In the genomic region with DNA sequence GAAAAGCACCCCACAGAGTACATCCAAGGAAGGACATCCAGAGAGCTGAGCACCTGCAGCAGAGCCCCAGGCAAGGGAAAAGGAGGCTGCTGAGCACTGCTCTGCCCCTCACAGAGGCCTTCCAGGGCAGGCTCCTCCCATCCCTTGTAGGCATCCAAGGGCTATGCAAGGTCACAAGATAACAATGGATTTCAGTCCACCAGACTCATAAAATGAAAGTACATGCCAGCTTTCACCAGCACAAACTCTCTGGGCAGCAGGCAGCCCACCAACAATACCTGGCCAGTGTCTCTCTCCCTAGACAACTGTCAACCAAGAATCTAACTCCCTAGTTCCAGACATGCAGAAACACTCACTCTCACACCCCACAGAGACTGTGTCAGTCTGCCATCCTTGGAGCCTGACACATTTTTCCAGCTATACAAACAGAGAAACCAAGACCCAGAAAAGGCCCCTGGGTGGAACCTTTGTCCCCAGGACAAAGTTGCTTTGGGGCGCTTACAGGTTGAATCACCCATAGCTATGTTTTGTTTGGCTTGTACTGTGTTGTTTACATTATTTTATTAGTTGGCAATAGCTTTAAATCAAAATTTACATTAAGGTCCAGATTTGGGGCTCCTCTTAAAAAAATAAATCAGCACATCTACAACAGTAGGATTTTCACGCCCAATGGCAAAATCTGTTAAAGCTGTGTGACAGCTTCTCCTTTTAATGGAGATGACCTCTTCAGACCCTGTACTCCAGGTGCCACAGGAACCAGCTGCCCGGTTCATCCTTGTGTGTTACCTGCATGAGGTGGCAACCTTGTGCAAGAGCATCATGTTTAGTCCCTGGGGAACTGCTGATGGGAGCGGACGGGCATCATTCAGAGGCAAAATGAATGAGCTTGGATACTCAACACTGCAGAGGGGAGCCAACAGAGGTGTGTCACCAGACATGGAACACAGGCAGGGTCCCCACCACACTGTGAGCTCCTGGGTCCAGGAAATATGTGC, we compare ENCODE assay signal across 15 cellular contexts. TPM values are rescaled to one million over a fixed set of nuclear protein-coding genes. Genes with fewer than 3 reads are reported as not detected.
DNase-seq lines count a peak whose midpoint lies in the region; ATAC-seq and TF ChIP-seq lines count a peak whose summit lies in the region.
"Had no signal": no experiment of that assay in that cellular context is flagged by ENCODE, and none has a peak within 500 bp of the region (broad histone marks: within the 10 kb centered on the region; RNA-seq: fewer than 3 reads in every experiment).

No MANE protein-coding gene starts in this region.

- intact Hi-C loops in adrenal gland (cut with DNase I) = no loop called here

- no peaks in the 10 kb centered on the region for H3K9me3 ChIP-seq in adrenal gland (replicated peaks in 1 of 3)
- H3K9me3 ChIP-seq: MG63 had no signal

- H3K27me3 ChIP-seq in adrenal gland (peaks cover 8% of the 10 kb centered on the region), layer of hippocampus (ENCODE audit: control insufficient read depth, insufficient read depth, low read length) (peaks cover 2% of the 10 kb centered on the region)

- H3K9me3 Mint-ChIP-seq in activated T-cell treated with anti-CD3 and anti-CD28 coated beads, Interleukin-2, amount 50 U/mL, for 24 hours = no peaks in the 10 kb centered on the region

- peaks cover 47% of the 10 kb centered on the region for H3K27me3 Mint-ChIP-seq in activated T-cell treated with anti-CD3 and anti-CD28 coated beads, Interleukin-2, amount 50 U/mL, for 24 hours

- peak; percentile 18 for DNase-seq in activated T-cell treated with anti-CD3 and anti-CD28 coated beads, Interleukin-2, amount 50 U/mL, for 24 hours
- DNase-seq in activated T-cell treated with anti-CD3 and anti-CD28 coated beads, Interleukin-2, amount 50 U/mL, for 1 hour = no peak
- DNase-seq in adrenal gland (peak; percentile 15 to 68 (median 51)), superior temporal gyrus (ENCODE audit: extremely low spot score) (peak; percentile 80), LoVo (ENCODE audit: low spot score) (no peak)
- DNase-seq: erythroblast; MG63; NCI-H446 treated with DMSO at 0.1 percent for 48 hours; PC-3; small intestine; stimulated activated naive CD8-positive, alpha-beta T cell treated with anti-CD3 and anti-CD28 coated beads, Interleukin-15, Interleukin-2, amounts not matched to agents 100 U/mL and 50 U/mL, for 24 hours had no signal

- H3K4me3 Mint-ChIP-seq in activated T-cell treated with anti-CD3 and anti-CD28 coated beads, Interleukin-2, amount 50 U/mL, for 24 hours = no peak overlapping the region

- no peak overlapping the region for H3K4me3 ChIP-seq in adrenal gland
- H3K4me3 ChIP-seq: MG63 had no signal

- peaks cover 10 to 16% of the 10 kb centered on the region in 2 donors for H3K4me1 ChIP-seq in adrenal gland (replicated peaks in 1 of 2)

- ATAC-seq in GM18909 (IDR thresholded peaks at IDR 0.05; ENCODE audit: poor library complexity, unreplicated experiment) (no peak), HG02678 (IDR thresholded peaks at IDR 0.05; ENCODE audit: unreplicated experiment) (no peak)
- ATAC-seq: PC-3; stimulated activated naive CD8-positive, alpha-beta T cell treated with anti-CD3 and anti-CD28 coated beads, Interleukin-15, Interleukin-2, amounts not matched to agents 100 U/mL and 50 U/mL, for 24 hours had no signal

- WGBS in adrenal gland, 4 donors = 91 to 97% (median 95%) methylated on average over 5 of the region's 5 CpGs

- H3K27ac Mint-ChIP-seq in activated T-cell treated with anti-CD3 and anti-CD28 coated beads, Interleukin-2, amount 50 U/mL, for 24 hours = no peak overlapping the region

- TF ChIP-seq CTCF in adrenal gland (IDR thresholded peaks at IDR 0.05) = no peak

- TF ChIP-seq POLR2A in adrenal gland (IDR thresholded peaks at IDR 0.05) = no peak

- H3K4me1 Mint-ChIP-seq in activated T-cell treated with anti-CD3 and anti-CD28 coated beads, Interleukin-2, amount 50 U/mL, for 24 hours (ENCODE audit: low read depth) = peaks cover 17% of the 10 kb centered on the region

- H3K27ac ChIP-seq in adrenal gland = peak overlapping the region in 2 of 5 donors; percentile 20 to 38
- H3K27ac ChIP-seq in layer of hippocampus (ENCODE audit: low read depth, low read length) = peak overlapping the region; percentile 56
- H3K27ac ChIP-seq: WERI-Rb-1 had no signal

- H3K36me3 Mint-ChIP-seq in activated T-cell treated with anti-CD3 and anti-CD28 coated beads, Interleukin-2, amount 50 U/mL, for 24 hours (ENCODE audit: low read depth) = no peaks in the 10 kb centered on the region

- no peaks in the 10 kb centered on the region for H3K36me3 ChIP-seq in adrenal gland (replicated peaks in 1 of 2)
- H3K36me3 ChIP-seq: MG63, WERI-Rb-1 had no signal

RNA-seq across cellular contexts. Expression of a gene that starts 5.2 kb away (rescaled TPM):
- total RNA-seq in adrenal gland = 1 to 10 TPM; 2.4 to 8.0 (median 4.0) TPM
- polyA plus RNA-seq in adrenal gland = 1 to 10 TPM; 2.2 to 5.6 (median 5.1) TPM
- total RNA-seq: PC-3 had no signal

Comparison
In these comparisons a context has a peak if more than half of its experiments do, and no peak if none do; other contexts are left out.
1. DNase-seq: peak in activated T-cell treated with anti-CD3 and anti-CD28 coated beads, Interleukin-2, amount 50 U/mL, for 24 hours (single experiment), adrenal gland (7 of 7) and superior temporal gyrus (single experiment); none in activated T-cell treated with anti-CD3 and anti-CD28 coated beads, Interleukin-2, amount 50 U/mL, for 1 hour (single experiment) and LoVo (single experiment).